Comparison of ENCODE assay signal across 1 cellular context in the genomic region with DNA sequence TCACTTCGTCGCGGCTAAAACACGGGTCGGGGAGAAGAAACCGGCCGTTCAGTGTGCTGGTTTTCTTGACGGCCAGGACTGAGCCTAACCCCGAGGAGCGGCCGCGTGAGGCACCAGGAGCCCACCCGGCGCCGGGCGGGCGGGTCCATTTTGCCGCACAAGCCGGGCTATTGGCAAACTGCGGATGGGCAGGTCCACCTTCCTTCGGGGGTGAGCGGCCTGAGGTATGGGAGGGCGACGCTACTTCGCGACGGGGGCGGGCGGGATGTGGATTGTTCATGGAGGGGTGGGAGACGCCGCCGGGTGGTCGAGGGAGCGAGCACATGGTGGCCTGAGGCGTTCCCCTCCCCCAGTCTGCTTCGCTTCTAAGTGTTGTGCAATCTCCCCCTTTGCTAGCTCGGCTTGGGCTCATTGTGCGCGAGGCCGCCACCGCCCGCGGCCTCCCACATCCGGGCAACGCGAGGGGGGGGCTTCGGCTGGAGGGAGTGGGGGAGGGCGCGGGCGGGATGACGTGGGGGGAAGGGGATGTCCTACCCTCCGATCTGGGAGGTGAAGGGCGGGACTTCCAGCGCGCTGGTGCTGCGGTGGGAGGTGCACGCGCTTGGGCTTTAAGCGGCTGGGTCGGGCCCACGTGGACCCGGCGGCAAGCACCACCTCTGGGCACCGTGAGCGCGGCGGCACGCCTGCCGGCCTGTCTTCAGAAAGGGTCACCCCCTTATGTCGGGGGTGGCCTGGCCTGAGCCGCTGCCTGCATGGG.
TF ChIP-seq lines count a peak whose summit lies in the region.

No MANE protein-coding gene starts in this region.

TF ChIP-seq in GM12878, 131 proteins besides CTCF, POLR2A, EP300 and RAD21 (continues in another document):
- TF ChIP-seq BACH1 (IDR thresholded peaks at IDR 0.05; ENCODE audit: borderline replicate concordance) = peak; percentile 67; the same call in 1 of the 2 replicates
- TF ChIP-seq E2F8 (IDR thresholded peaks at IDR 0.05; ENCODE audit: low read depth, partially characterized antibody) = no peak
- TF ChIP-seq ZBED1 (IDR thresholded peaks at IDR 0.05; ENCODE audit: borderline replicate concordance) = peak; percentile 78; the same call in 1 of the 2 replicates
- no peak for TF ChIP-seq MTA3 (IDR thresholded peaks at IDR 0.05; ENCODE audit: borderline replicate concordance, low read length)
- TF ChIP-seq FOXK2 (IDR thresholded peaks at IDR 0.05) = peak; percentile 89
- peak; percentile 63 for TF ChIP-seq HDGF (IDR thresholded peaks at IDR 0.05)
- TF ChIP-seq IKZF1 (conservative IDR thresholded peaks at IDR 0.05) = no peak
- TF ChIP-seq RELB (IDR thresholded peaks at IDR 0.05; ENCODE audit: low read depth) = 0 out of 2 replicates have a peak, but pooled peaks have one; percentile 41
- TF ChIP-seq GABPA (IDR thresholded peaks at IDR 0.05; ENCODE audit: low read depth) = 0 out of 2 replicates have a peak, but pooled peaks have one; percentile 36
- TF ChIP-seq IKZF2 (IDR thresholded peaks at IDR 0.05) = 0 out of 4 replicates have a peak, but pooled peaks of 1 of the 2 experiments have one; percentile 29
- peak; percentile 82; the same call in 1 of the 2 replicates for TF ChIP-seq TAF1 (IDR thresholded peaks at IDR 0.05; ENCODE audit: borderline replicate concordance, low read depth, low read length)
- TF ChIP-seq CREM (IDR thresholded peaks at IDR 0.05; ENCODE audit: low read depth) = peak; percentile 48; the same call in 1 of the 2 replicates
- TF ChIP-seq CEBPB (IDR thresholded peaks at IDR 0.05; ENCODE audit: borderline replicate concordance in 1 of 2, low read depth in 2 of 2, low read length in 2 of 2) = peak in 1 of 2 experiments; percentile 97; a peak in 2 of 4 replicates
- TF ChIP-seq, protein P1, sequence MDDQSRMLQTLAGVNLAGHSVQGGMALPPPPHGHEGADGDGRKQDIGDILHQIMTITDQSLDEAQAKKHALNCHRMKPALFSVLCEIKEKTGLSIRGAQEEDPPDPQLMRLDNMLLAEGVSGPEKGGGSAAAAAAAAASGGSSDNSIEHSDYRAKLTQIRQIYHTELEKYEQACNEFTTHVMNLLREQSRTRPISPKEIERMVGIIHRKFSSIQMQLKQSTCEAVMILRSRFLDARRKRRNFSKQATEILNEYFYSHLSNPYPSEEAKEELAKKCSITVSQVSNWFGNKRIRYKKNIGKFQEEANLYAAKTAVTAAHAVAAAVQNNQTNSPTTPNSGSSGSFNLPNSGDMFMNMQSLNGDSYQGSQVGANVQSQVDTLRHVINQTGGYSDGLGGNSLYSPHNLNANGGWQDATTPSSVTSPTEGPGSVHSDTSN (IDR thresholded peaks at IDR 0.05; ENCODE audit: insufficient replicate concordance, low read depth, low read length) = peak; percentile 56
- no peak for TF ChIP-seq SP1 (IDR thresholded peaks at IDR 0.05; ENCODE audit: low read depth, low read length)
- TF ChIP-seq USF1 (IDR thresholded peaks at IDR 0.05; ENCODE audit: borderline replicate concordance, extremely low read length, insufficient read depth, low read depth, low read length) = peak; percentile 38
- no peak for TF ChIP-seq SMAD1 (IDR thresholded peaks at IDR 0.05; ENCODE audit: low read depth, partially characterized antibody)
- TF ChIP-seq, protein P2, sequence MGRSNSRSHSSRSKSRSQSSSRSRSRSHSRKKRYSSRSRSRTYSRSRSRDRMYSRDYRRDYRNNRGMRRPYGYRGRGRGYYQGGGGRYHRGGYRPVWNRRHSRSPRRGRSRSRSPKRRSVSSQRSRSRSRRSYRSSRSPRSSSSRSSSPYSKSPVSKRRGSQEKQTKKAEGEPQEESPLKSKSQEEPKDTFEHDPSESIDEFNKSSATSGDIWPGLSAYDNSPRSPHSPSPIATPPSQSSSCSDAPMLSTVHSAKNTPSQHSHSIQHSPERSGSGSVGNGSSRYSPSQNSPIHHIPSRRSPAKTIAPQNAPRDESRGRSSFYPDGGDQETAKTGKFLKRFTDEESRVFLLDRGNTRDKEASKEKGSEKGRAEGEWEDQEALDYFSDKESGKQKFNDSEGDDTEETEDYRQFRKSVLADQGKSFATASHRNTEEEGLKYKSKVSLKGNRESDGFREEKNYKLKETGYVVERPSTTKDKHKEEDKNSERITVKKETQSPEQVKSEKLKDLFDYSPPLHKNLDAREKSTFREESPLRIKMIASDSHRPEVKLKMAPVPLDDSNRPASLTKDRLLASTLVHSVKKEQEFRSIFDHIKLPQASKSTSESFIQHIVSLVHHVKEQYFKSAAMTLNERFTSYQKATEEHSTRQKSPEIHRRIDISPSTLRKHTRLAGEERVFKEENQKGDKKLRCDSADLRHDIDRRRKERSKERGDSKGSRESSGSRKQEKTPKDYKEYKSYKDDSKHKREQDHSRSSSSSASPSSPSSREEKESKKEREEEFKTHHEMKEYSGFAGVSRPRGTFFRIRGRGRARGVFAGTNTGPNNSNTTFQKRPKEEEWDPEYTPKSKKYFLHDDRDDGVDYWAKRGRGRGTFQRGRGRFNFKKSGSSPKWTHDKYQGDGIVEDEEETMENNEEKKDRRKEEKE (IDR thresholded peaks at IDR 0.05) = peak; percentile 53; the same call in 1 of the 2 replicates
- TF ChIP-seq CHD2 (IDR thresholded peaks at IDR 0.05; ENCODE audit: borderline replicate concordance, low read depth, low read length) = peak; percentile 82
- TF ChIP-seq, protein P3, sequence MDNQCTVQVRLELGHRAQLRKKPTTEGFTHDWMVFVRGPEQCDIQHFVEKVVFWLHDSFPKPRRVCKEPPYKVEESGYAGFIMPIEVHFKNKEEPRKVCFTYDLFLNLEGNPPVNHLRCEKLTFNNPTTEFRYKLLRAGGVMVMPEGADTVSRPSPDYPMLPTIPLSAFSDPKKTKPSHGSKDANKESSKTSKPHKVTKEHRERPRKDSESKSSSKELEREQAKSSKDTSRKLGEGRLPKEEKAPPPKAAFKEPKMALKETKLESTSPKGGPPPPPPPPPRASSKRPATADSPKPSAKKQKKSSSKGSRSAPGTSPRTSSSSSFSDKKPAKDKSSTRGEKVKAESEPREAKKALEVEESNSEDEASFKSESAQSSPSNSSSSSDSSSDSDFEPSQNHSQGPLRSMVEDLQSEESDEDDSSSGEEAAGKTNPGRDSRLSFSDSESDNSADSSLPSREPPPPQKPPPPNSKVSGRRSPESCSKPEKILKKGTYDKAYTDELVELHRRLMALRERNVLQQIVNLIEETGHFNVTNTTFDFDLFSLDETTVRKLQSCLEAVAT (IDR thresholded peaks at IDR 0.05) = peak; percentile 59; the same call in 1 of the 2 replicates
- no peak; the same call in 1 of the 2 replicates for TF ChIP-seq DPF2 (IDR thresholded peaks at IDR 0.05)
- peak; percentile 49; the same call in 1 of the 2 replicates for TF ChIP-seq ZNF687 (IDR thresholded peaks at IDR 0.05)
- TF ChIP-seq, protein P4, sequence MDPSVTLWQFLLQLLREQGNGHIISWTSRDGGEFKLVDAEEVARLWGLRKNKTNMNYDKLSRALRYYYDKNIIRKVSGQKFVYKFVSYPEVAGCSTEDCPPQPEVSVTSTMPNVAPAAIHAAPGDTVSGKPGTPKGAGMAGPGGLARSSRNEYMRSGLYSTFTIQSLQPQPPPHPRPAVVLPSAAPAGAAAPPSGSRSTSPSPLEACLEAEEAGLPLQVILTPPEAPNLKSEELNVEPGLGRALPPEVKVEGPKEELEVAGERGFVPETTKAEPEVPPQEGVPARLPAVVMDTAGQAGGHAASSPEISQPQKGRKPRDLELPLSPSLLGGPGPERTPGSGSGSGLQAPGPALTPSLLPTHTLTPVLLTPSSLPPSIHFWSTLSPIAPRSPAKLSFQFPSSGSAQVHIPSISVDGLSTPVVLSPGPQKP (IDR thresholded peaks at IDR 0.05; ENCODE audit: low read depth, low read length) = peak; percentile 44; the same call in 1 of the 2 replicates
- peak in 1 of 2 experiments; percentile 57; a peak in 2 of 3 replicates for TF ChIP-seq EGR1 (IDR thresholded peaks at IDR 0.05; ENCODE audit: borderline replicate concordance in 1 of 2, low read depth in 2 of 2, low read length in 2 of 2)
- peak; percentile 99 for TF ChIP-seq MXI1 (IDR thresholded peaks at IDR 0.05; ENCODE audit: low read depth, low read length)
- 0 out of 2 replicates have a peak, but pooled peaks have one; percentile 19 for TF ChIP-seq RFX5 (IDR thresholded peaks at IDR 0.05; ENCODE audit: low read depth, low read length)
- TF ChIP-seq BHLHE40 (IDR thresholded peaks at IDR 0.05; ENCODE audit: borderline replicate concordance in 1 of 2, low read depth in 2 of 2, low read length in 1 of 2) = peak; percentile 41 to 70; a peak in 3 of 4 replicates
- TF ChIP-seq ASH2L (IDR thresholded peaks at IDR 0.05; ENCODE audit: borderline replicate concordance, low read depth) = no peak
- TF ChIP-seq CHD1 (IDR thresholded peaks at IDR 0.05; ENCODE audit: low read depth, low read length) = 0 out of 2 replicates have a peak, but pooled peaks have one; percentile 32
- TF ChIP-seq JUND (IDR thresholded peaks at IDR 0.05; ENCODE audit: low read depth, low read length) = peak; percentile 35; the same call in 1 of the 2 replicates
- peak; percentile 86 for TF ChIP-seq MYC (IDR thresholded peaks at IDR 0.05; ENCODE audit: insufficient read depth, insufficient read length, insufficient replicate concordance, low read length, severe bottlenecking)
- peak; percentile 62; the same call in 1 of the 2 replicates for TF ChIP-seq CBFB (IDR thresholded peaks at IDR 0.05; ENCODE audit: low read depth)
- peak; percentile 98 for TF ChIP-seq NKRF (conservative IDR thresholded peaks at IDR 0.05)
- TF ChIP-seq RELA (IDR thresholded peaks at IDR 0.05; ENCODE audit: borderline replicate concordance, partially characterized antibody) = no peak
